ENCODE assay signal across 32 cellular contexts in genomic region chr20:9508696-9509178, GRCh38. TPM values are rescaled to one million over a fixed set of nuclear protein-coding genes. Genes with fewer than 3 reads are reported as not detected.
A peak's percentile ranks its signal among the peaks of the same experiment; 100 is the strongest.
DNase-seq lines count a peak whose midpoint lies in the region; ATAC-seq, FAIRE-seq and TF ChIP-seq lines count a peak whose summit lies in the region.
"Had no signal": no experiment of that assay in that cellular context is flagged by ENCODE, and none has a peak within 500 bp of the region (broad histone marks: within the 10 kb centered on the region; RNA-seq: fewer than 3 reads in every experiment).

No MANE protein-coding gene starts in this region.

- intact Hi-C loops in HepG2 (cut with micrococcal nuclease; ENCODE audit: unreplicated experiment) (no loop called here), right lobe of liver (cut with DNase I) (no loop called here)

- no peak for ATAC-seq in HepG2
- no peak for ATAC-seq in right lobe of liver
- ATAC-seq in stimulated activated naive B cell treated with anti-CD40 and anti-IgM and Interleukin-4, amounts not matched to agents 10 μg/mL and 1 μg/mL and 100 μg/mL, for 72 hours (replicated peaks) = peak in 1 of 2 donors; percentile 24
- ATAC-seq in left lobe of liver = no peak
- ATAC-seq: activated CD8-positive, alpha-beta T cell treated with anti-CD3 and anti-CD28 coated beads, Interleukin-2, amount 10 ng/mL, durations not matched to agents 7 days and 5 days; K562; psoas muscle; stimulated activated naive CD8-positive, alpha-beta T cell treated with anti-CD3 and anti-CD28 coated beads, Interleukin-15, amount 100 ng/mL, for 72 hours had no signal

- H3K27me3 Mint-ChIP-seq in endodermal cell (ENCODE audit: insufficient read depth) = peaks cover 96% of the 10 kb centered on the region
- peaks cover 43 to 54% of the 10 kb centered on the region in 2 donors for H3K27me3 Mint-ChIP-seq in stimulated activated naive B cell treated with anti-CD40 and anti-IgM and Interleukin-4, amounts not matched to agents 10 μg/mL and 1 μg/mL and 100 μg/mL, for 72 hours

- H4K20me1 ChIP-seq in HepG2 (ENCODE audit: insufficient read depth, low read length) = no peaks in the 10 kb centered on the region

- no peaks in the 10 kb centered on the region for H3K36me3 Mint-ChIP-seq in endodermal cell (ENCODE audit: low read depth)
- peaks cover 0 to 3% of the 10 kb centered on the region in 2 donors for H3K36me3 Mint-ChIP-seq in stimulated activated naive B cell treated with anti-CD40 and anti-IgM and Interleukin-4, amounts not matched to agents 10 μg/mL and 1 μg/mL and 100 μg/mL, for 72 hours
- H3K36me3 Mint-ChIP-seq: CD4-positive, CD25-positive, alpha-beta regulatory T cell had no signal

- H3K9me3 ChIP-seq in HepG2 (ENCODE audit: low read length) (no peaks in the 10 kb centered on the region), right lobe of liver (no peaks in the 10 kb centered on the region), endodermal cell (ENCODE audit: control insufficient read depth, low read length) (no peaks in the 10 kb centered on the region)
- H3K9me3 ChIP-seq: HAP-1, neutrophil, psoas muscle, tibial artery had no signal

- TF ChIP-seq POLR2A in HepG2 (IDR thresholded peaks at IDR 0.05; ENCODE audit: insufficient read depth in 1 of 2, low read depth in 2 of 2, low read length in 2 of 2) = no peak
- no peak for TF ChIP-seq POLR2A in right lobe of liver (IDR thresholded peaks at IDR 0.05)

- POLR2A ChIA-PET in HepG2 (lab: Yijun Ruan, JAX) = no interaction called here

- in situ Hi-C loops in HepG2 (cut with HindIII; ENCODE audit: extremely low pct_ligation_motif_present, low pct_unique_long_range_greater_than_20kb) = no loop called here

- TF ChIP-seq EP300 in HepG2 (IDR thresholded peaks at IDR 0.05; ENCODE audit: low read depth in 2 of 2, low read length in 2 of 2) (no peak), HepG2 (CRISPR knock-in tag; IDR thresholded peaks at IDR 0.05; ENCODE audit: borderline replicate concordance) (no peak)

- H3K27ac Mint-ChIP-seq in endodermal cell = no peak overlapping the region
- peak overlapping the region; percentile 90 for H3K27ac Mint-ChIP-seq in stimulated activated naive B cell treated with anti-CD40 and anti-IgM and Interleukin-4, amounts not matched to agents 10 μg/mL and 1 μg/mL and 100 μg/mL, for 72 hours
- H3K27ac Mint-ChIP-seq: activated CD8-positive, alpha-beta T cell treated with anti-CD3 and anti-CD28 coated beads, Interleukin-2, amount 10 ng/mL, durations not matched to agents 7 days and 5 days; activated naive CD8-positive, alpha-beta T cell treated with anti-CD3 and anti-CD28 coated beads, Interleukin-2, amount 10 ng/mL, durations not matched to agents 7 days and 5 days; CD4-positive, CD25-positive, alpha-beta regulatory T cell; stimulated activated naive CD8-positive, alpha-beta T cell treated with anti-CD3 and anti-CD28 coated beads, Interleukin-15, amount 100 ng/mL, for 72 hours; T-helper 1 cell treated with Interleukin-12 subunit alpha and Interleukin-12 subunit beta and Interleukin-4 antibody, amounts not matched to agents 30 μg/mL and 1 μg/mL, for 36 hours had no signal

- peaks cover 5 to 59% of the 10 kb centered on the region in 2 experiments for H3K27me3 ChIP-seq in HepG2 (ENCODE audit: control insufficient read depth in 1 of 2, insufficient read depth in 2 of 2, low read length in 2 of 2)
- peaks cover 6 to 22% of the 10 kb centered on the region in 2 donors for H3K27me3 ChIP-seq in right lobe of liver
- H3K27me3 ChIP-seq in endodermal cell (ENCODE audit: control insufficient read depth, insufficient read depth, low read length, poor library complexity, severe bottlenecking) = peaks cover 88% of the 10 kb centered on the region

- H3K27ac ChIP-seq in HepG2 (ENCODE audit: extremely low read length, insufficient read depth, low read length) (no peak overlapping the region), right lobe of liver (no peak overlapping the region), endodermal cell (ENCODE audit: low read depth, low read length) (no peak overlapping the region)
- H3K27ac ChIP-seq: 22Rv1, neutrophil, psoas muscle, RWPE1, SK-N-MC, skin epidermis, tibial artery had no signal

- DNase-seq in HepG2 (ENCODE audit: low spot score) (no peak), right lobe of liver (no peak), endodermal cell (no peak), left kidney (ENCODE audit: low read depth, low spot score) (peak; percentile 42), NCI-H526 treated with DMSO at 0.1 percent for 48 hours (lab: John Stamatoyannopoulos, UW) (no peak), left lobe of liver (ENCODE audit: low spot score) (no peak)
- DNase-seq in stimulated activated naive B cell treated with anti-CD40 and anti-IgM and Interleukin-4, amounts not matched to agents 10 μg/mL and 1 μg/mL and 100 μg/mL, for 72 hours = no peak
- no peak for DNase-seq in stimulated activated CD4-positive, alpha-beta T cell treated with anti-CD3 and anti-CD28 coated beads, Interleukin-4, amount 100 ng/mL, for 1 hour
- DNase-seq: activated CD8-positive, alpha-beta T cell treated with anti-CD3 and anti-CD28 coated beads, Interleukin-2, amount 10 ng/mL, durations not matched to agents 7 days and 5 days; activated effector memory CD4-positive, alpha-beta T cell treated with anti-CD3 and anti-CD28 coated beads, Interleukin-2, amount 50 U/mL, for 16 hours; activated naive CD8-positive, alpha-beta T cell treated with anti-CD3 and anti-CD28 coated beads, Interleukin-2, amount 10 ng/mL, durations not matched to agents 7 days and 5 days; activated T-cell treated with anti-CD3 and anti-CD28 coated beads for 4 hours; caudate nucleus; CD4-positive, CD25-positive, alpha-beta regulatory T cell; cortex of kidney; NCI-H1417; NCI-H2107; NCI-H774; psoas muscle; stimulated activated naive CD8-positive, alpha-beta T cell treated with anti-CD3 and anti-CD28 coated beads, Interleukin-15, amount 100 ng/mL, for 72 hours; tibial artery had no signal

- H3K9ac ChIP-seq in HepG2 (ENCODE audit: insufficient read depth, low read depth, low read length) (no peak overlapping the region), endodermal cell (ENCODE audit: extremely low read depth, low read length, poor library complexity, severe bottlenecking) (no peak overlapping the region)

- no peaks in the 10 kb centered on the region for H3K9me3 Mint-ChIP-seq in endodermal cell
- H3K9me3 Mint-ChIP-seq in stimulated activated naive B cell treated with anti-CD40 and anti-IgM and Interleukin-4, amounts not matched to agents 10 μg/mL and 1 μg/mL and 100 μg/mL, for 72 hours = no peaks in the 10 kb centered on the region
- H3K9me3 Mint-ChIP-seq: activated naive CD8-positive, alpha-beta T cell treated with anti-CD3 and anti-CD28 coated beads, Interleukin-2, amount 10 ng/mL, durations not matched to agents 7 days and 5 days; stimulated activated naive CD8-positive, alpha-beta T cell treated with anti-CD3 and anti-CD28 coated beads, Interleukin-15, amount 100 ng/mL, for 72 hours; T-helper 1 cell treated with Interleukin-12 subunit alpha and Interleukin-12 subunit beta and Interleukin-4 antibody, amounts not matched to agents 30 μg/mL and 1 μg/mL, for 36 hours had no signal

- no peak overlapping the region for H2AFZ ChIP-seq in HepG2 (ENCODE audit: low read length)

- no peak overlapping the region for H3K4me2 ChIP-seq in HepG2 (ENCODE audit: low read depth, low read length)

- no peaks in the 10 kb centered on the region for H3K4me1 Mint-ChIP-seq in endodermal cell
- peaks cover 25 to 51% of the 10 kb centered on the region in 2 donors for H3K4me1 Mint-ChIP-seq in stimulated activated naive B cell treated with anti-CD40 and anti-IgM and Interleukin-4, amounts not matched to agents 10 μg/mL and 1 μg/mL and 100 μg/mL, for 72 hours
- H3K4me1 Mint-ChIP-seq: activated naive CD8-positive, alpha-beta T cell treated with anti-CD3 and anti-CD28 coated beads, Interleukin-2, amount 10 ng/mL, durations not matched to agents 7 days and 5 days; CD4-positive, CD25-positive, alpha-beta regulatory T cell had no signal

- no peaks in the 10 kb centered on the region for H3K4me1 ChIP-seq in HepG2 (ENCODE audit: insufficient read depth, low read length)
- no peaks in the 10 kb centered on the region for H3K4me1 ChIP-seq in right lobe of liver
- H3K4me1 ChIP-seq in endodermal cell (ENCODE audit: control insufficient read depth, insufficient read depth, low read length) = no peaks in the 10 kb centered on the region
- H3K4me1 ChIP-seq: HAP-1, psoas muscle had no signal

- CTCF ChIA-PET in HepG2 (lab: Yijun Ruan, JAX; ENCODE audit: low intra/inter-chr PET ratio, low total read pairs) = no interaction called here

- peak overlapping the region; percentile 18 for H3K4me3 Mint-ChIP-seq in endodermal cell
- H3K4me3 Mint-ChIP-seq in stimulated activated naive B cell treated with anti-CD40 and anti-IgM and Interleukin-4, amounts not matched to agents 10 μg/mL and 1 μg/mL and 100 μg/mL, for 72 hours = peak overlapping the region; percentile 79 to 83
- H3K4me3 Mint-ChIP-seq: activated CD8-positive, alpha-beta T cell treated with anti-CD3 and anti-CD28 coated beads, Interleukin-2, amount 10 ng/mL, durations not matched to agents 7 days and 5 days; activated naive CD8-positive, alpha-beta T cell treated with anti-CD3 and anti-CD28 coated beads, Interleukin-2, amount 10 ng/mL, durations not matched to agents 7 days and 5 days; CD4-positive, CD25-positive, alpha-beta regulatory T cell; stimulated activated naive CD8-positive, alpha-beta T cell treated with anti-CD3 and anti-CD28 coated beads, Interleukin-15, amount 100 ng/mL, for 72 hours; T-helper 1 cell treated with Interleukin-12 subunit alpha and Interleukin-12 subunit beta and Interleukin-4 antibody, amounts not matched to agents 30 μg/mL and 1 μg/mL, for 36 hours had no signal

- WGBS in HepG2 (ENCODE audit: low lambda C conversion rate) = 15% methylated on average over 16 of the region's 30 CpGs
- 0% methylated on average over 3 of the region's 30 CpGs for WGBS in right lobe of liver (ENCODE audit: insufficient coverage, low coverage, low lambda C conversion rate, missing lambda C conversion rate)
- WGBS in endodermal cell (ENCODE audit: insufficient coverage in 1 of 2, insufficient read length in 1 of 2), 2 experiments = 59 to 81% methylated on average over 21 to 30 of the region's 30 CpGs

- no TSS peak for BruUV-seq in HepG2 (replicated peaks; lab: Mats Ljungman, UMichigan)

- no peak for FAIRE-seq in HepG2 (lab: Jason Lieb, UNC)
- FAIRE-seq: GM12891, K562 had no signal

- H3K36me3 ChIP-seq in HepG2 (replicated peaks in 1 of 2; ENCODE audit: control insufficient read depth in 1 of 2, insufficient read depth in 2 of 2, low read length in 2 of 2) (no peaks in the 10 kb centered on the region), right lobe of liver (no peaks in the 10 kb centered on the region), endodermal cell (ENCODE audit: control insufficient read depth, insufficient read depth, low read length) (no peaks in the 10 kb centered on the region)
- H3K36me3 ChIP-seq: HAP-1, neutrophil, tibial artery had no signal

- TF ChIP-seq RAD21 in HepG2 (CRISPR knock-in tag; IDR thresholded peaks at IDR 0.05) = no peak

- no peaks in the 10 kb centered on the region for H3K79me2 ChIP-seq in HepG2 (ENCODE audit: insufficient read depth, low read length)

- TF ChIP-seq CTCF in HepG2 (CRISPR knock-in tag; IDR thresholded peaks at IDR 0.05) (no peak), right lobe of liver (IDR thresholded peaks at IDR 0.05) (no peak), endodermal cell (conservative IDR thresholded peaks at IDR 0.05) (no peak)

- H3K4me3 ChIP-seq in HepG2 (replicated peaks in 1 of 3; ENCODE audit: insufficient read depth in 1 of 3, low read depth in 2 of 3, low read length in 3 of 3) (no peak overlapping the region), right lobe of liver (no peak overlapping the region), endodermal cell (ENCODE audit: low read length) (no peak overlapping the region)
- H3K4me3 ChIP-seq: HAP-1, K562, psoas muscle, SK-N-MC, skin epidermis, tibial artery had no signal

RNA-seq across cellular contexts. Expression of gene LAMP5, which starts 5.7 kb away (rescaled TPM):
- not detected in 2 replicates for total RNA-seq in HepG2 (2016; rRNA removed; fragmentation: Illumina TruSeq; extraction: Trizol)
- total RNA-seq in HepG2 (2016; cell fraction: cytosol; rRNA removed; fragmentation: Illumina TruSeq; extraction: Trizol; ENCODE audit: low read depth) = not detected in 2 replicates
- not detected in 2 replicates for total RNA-seq in HepG2 (2016; cell fraction: insoluble cytoplasmic fraction; rRNA removed; fragmentation: Illumina TruSeq; extraction: Trizol)
- total RNA-seq in HepG2 (2016; cell fraction: membrane; rRNA removed; fragmentation: Illumina TruSeq; extraction: Trizol) = not detected in 2 replicates
- not detected in 2 replicates for total RNA-seq in HepG2 (2016; cell fraction: nucleus; rRNA removed; fragmentation: Illumina TruSeq; extraction: Trizol)
- polyA plus RNA-seq in HepG2 (2011; rRNA removed) = not detected in 2 replicates
- polyA plus RNA-seq in HepG2 (2011; cell fraction: cytosol; rRNA removed) = not detected in 2 replicates
- not detected in 2 replicates for polyA plus RNA-seq in HepG2 (2011; cell fraction: nucleus; rRNA removed)
- polyA plus RNA-seq in HepG2 (2012) = not detected in 2 replicates
- polyA plus RNA-seq in HepG2 (2016; cell fraction: cytosol; fragmentation: Illumina TruSeq; extraction: Trizol; ENCODE audit: low read depth) = not detected in 2 replicates
- not detected in 2 replicates for polyA plus RNA-seq in HepG2 (2016; cell fraction: insoluble cytoplasmic fraction; fragmentation: Illumina TruSeq; extraction: Trizol; ENCODE audit: low read depth)
- polyA plus RNA-seq in HepG2 (2016; cell fraction: membrane; fragmentation: Illumina TruSeq; extraction: Trizol; ENCODE audit: low read depth) = not detected in 2 replicates
- not detected in 2 replicates for polyA plus RNA-seq in HepG2 (2016; cell fraction: nucleus; fragmentation: Illumina TruSeq; extraction: Trizol; ENCODE audit: insufficient read depth, low read depth)
- not detected in 2 replicates for polyA minus RNA-seq in HepG2 (2011; rRNA and poly(A)+ RNA removed; ENCODE audit: low replicate concordance)
- polyA minus RNA-seq in HepG2 (2011; cell fraction: cytosol; rRNA and poly(A)+ RNA removed) = not detected in 2 replicates
- polyA minus RNA-seq in HepG2 (2011; cell fraction: nucleus; rRNA and poly(A)+ RNA removed) = not detected in 2 replicates
- total RNA-seq in right lobe of liver = under 1 TPM in 1 of 6 experiments, not detected in 5; 0.10 TPM
- under 1 TPM in 1 of 2 donors, not detected in 1; 0.35 TPM for total RNA-seq in endodermal cell
- 6.0 TPM for polyA plus RNA-seq in endodermal cell (2013, experiment 1 of 2)
- polyA plus RNA-seq in endodermal cell (2013, experiment 2 of 2) = 6.6 TPM
- total RNA-seq in left lobe of liver = not detected
- total RNA-seq: activated CD8-positive, alpha-beta T cell treated with anti-CD3 and anti-CD28 coated beads, Interleukin-2, amount 10 ng/mL, durations not matched to agents 7 days and 5 days; activated naive CD8-positive, alpha-beta T cell treated with anti-CD3 and anti-CD28 coated beads, Interleukin-2, amount 10 ng/mL, durations not matched to agents 7 days and 5 days; CD4-positive, CD25-positive, alpha-beta regulatory T cell; Daoy; K562; lung microvascular endothelial cell; psoas muscle had no signal
- polyA plus RNA-seq: CD4-positive, CD25-positive, alpha-beta regulatory T cell; K562 had no signal
